ENCODE assay signal across 19 cellular contexts in genomic region chr20:48260370-48260769, GRCh38.
DNase-seq lines count a peak whose midpoint lies in the region; ATAC-seq and TF ChIP-seq lines count a peak whose summit lies in the region.
"Had no signal": no experiment of that assay in that cellular context is flagged by ENCODE, and none has a peak within 500 bp of the region (broad histone marks: within the 10 kb centered on the region; RNA-seq: fewer than 3 reads in every experiment).

No MANE protein-coding gene starts in this region.

- peak overlapping the region; percentile 72 for H3K27ac Mint-ChIP-seq in neural crest cell (ENCODE audit: unreplicated experiment)
- H3K27ac Mint-ChIP-seq: stimulated activated memory B cell treated with anti-CD40 and anti-IgM and Interleukin-4, amounts not matched to agents 10 μg/mL and 1 μg/mL and 100 μg/mL, for 72 hours had no signal

- H3K4me3 Mint-ChIP-seq in neural crest cell, result no peak overlapping the region
- H3K4me3 Mint-ChIP-seq: stimulated activated memory B cell treated with anti-CD40 and anti-IgM and Interleukin-4, amounts not matched to agents 10 μg/mL and 1 μg/mL and 100 μg/mL, for 72 hours had no signal

- H3K4me1 Mint-ChIP-seq in neural crest cell, result peaks cover 6% of the 10 kb centered on the region

- no peaks in the 10 kb centered on the region for H3K27me3 Mint-ChIP-seq in neural crest cell (ENCODE audit: low read depth)

- peaks cover 9% of the 10 kb centered on the region for H3K9me3 Mint-ChIP-seq in neural crest cell

- H3K4me3 ChIP-seq in fibroblast of villous mesenchyme (ENCODE audit: low read depth, low read length), result no peak overlapping the region
- H3K4me3 ChIP-seq: mucosa of descending colon, ovary, SJSA1, transverse colon had no signal

- peaks cover 4% of the 10 kb centered on the region for H3K36me3 Mint-ChIP-seq in neural crest cell (ENCODE audit: low read depth)
- H3K36me3 Mint-ChIP-seq: stimulated activated memory B cell treated with anti-CD40 and anti-IgM and Interleukin-4, amounts not matched to agents 10 μg/mL and 1 μg/mL and 100 μg/mL, for 72 hours had no signal

- ATAC-seq in GM19023 (IDR thresholded peaks at IDR 0.05; ENCODE audit: unreplicated experiment), result no peak
- ATAC-seq in HG03565 (IDR thresholded peaks at IDR 0.05; ENCODE audit: unreplicated experiment), result no peak
- ATAC-seq: mucosa of descending colon; stimulated activated memory B cell treated with anti-CD40 and anti-IgM and Interleukin-4, amounts not matched to agents 10 μg/mL and 1 μg/mL and 100 μg/mL, for 72 hours had no signal

- TF ChIP-seq CTCF in fibroblast of villous mesenchyme (IDR thresholded peaks at IDR 0.05; ENCODE audit: insufficient read depth, low read depth, low read length), result no peak
- TF ChIP-seq CTCF in neural crest cell (conservative IDR thresholded peaks at IDR 0.05), result no peak

- DNase-seq in NCI-H1092 (lab: John Stamatoyannopoulos, UW) (peak; percentile 6), NCI-H2171 (lab: John Stamatoyannopoulos, UW) (peak; percentile 52), fibroblast of villous mesenchyme (ENCODE audit: low read depth) (peak; percentile 9), neural crest cell (ENCODE audit: low read depth, low spot score) (no peak), NCI-H774 (lab: John Stamatoyannopoulos, UW) (no peak)
- DNase-seq: activated effector memory CD4-positive, alpha-beta T cell treated with Interleukin-2 at 50 U/mL for 16 hours; central memory CD4-positive, alpha-beta T cell; effector CD4-positive, alpha-beta T cell; kidney glomerular epithelial cell; mucosa of descending colon; NCI-H1048; stimulated activated CD4-positive, alpha-beta T cell treated with anti-CD3 and anti-CD28 coated beads, Interleukin-12 subunit alpha, Interleukin-12 subunit beta, amount 100 ng/mL, for 4 hours; T1000; transverse colon had no signal

Comparison
In these comparisons a context has a peak if more than half of its experiments do, and no peak if none do; other contexts are left out.
1. DNase-seq: peak in NCI-H1092 (single experiment), NCI-H2171 (single experiment) and fibroblast of villous mesenchyme (single experiment); none in neural crest cell (single experiment) and NCI-H774 (single experiment).